8 cellular contexts compared by ENCODE assay signal in genomic region chr11:113305440-113306336, GRCh38. TPM values are rescaled to one million over a fixed set of nuclear protein-coding genes. Genes with fewer than 3 reads are reported as not detected.
A peak's percentile ranks its signal among the peaks of the same experiment; 100 is the strongest.
DNase-seq lines count a peak whose midpoint lies in the region; ATAC-seq, FAIRE-seq and TF ChIP-seq lines count a peak whose summit lies in the region.

No MANE protein-coding gene starts in this region.

- no peaks in the 10 kb centered on the region for H3K36me3 ChIP-seq in BJ (ENCODE audit: control insufficient read depth, insufficient read depth, low read length)
- no peaks in the 10 kb centered on the region for H3K36me3 ChIP-seq in gastroesophageal sphincter
- no peaks in the 10 kb centered on the region for H3K36me3 ChIP-seq in pancreas

- 0 out of 2 replicates have a peak, but pooled peaks cover 3% of the 10 kb centered on the region for H3K27me3 ChIP-seq in BJ (ENCODE audit: control insufficient read depth, insufficient read depth, low read length)
- no peaks in the 10 kb centered on the region for H3K27me3 ChIP-seq in gastroesophageal sphincter
- no peaks in the 10 kb centered on the region for H3K27me3 ChIP-seq in pancreas

- WGBS in gastroesophageal sphincter (ENCODE audit: low coverage in 1 of 2), 2 donors: 2 to 25% methylated on average over 5 to 6 of the region's 12 CpGs
- WGBS in pancreas, 2 donors: 36 to 43% methylated on average over 12 of the region's 12 CpGs

- H3K27me3 Mint-ChIP-seq in type B pancreatic cell: peaks cover 22% of the 10 kb centered on the region

- H3K4me3 Mint-ChIP-seq in type B pancreatic cell: no peak overlapping the region

- no peak for TF ChIP-seq EP300 in gastroesophageal sphincter (IDR thresholded peaks at IDR 0.05)

- intact Hi-C loops in pancreas (cut with DNase I): loop anchor here in 2 of 3 donors (5.0 kb wide), 2 partner anchors 227 to 427 kb away; no protein-coding TSS in a partner anchor

- H3K9me3 ChIP-seq in gastroesophageal sphincter (no peaks in the 10 kb centered on the region), pancreas (no peaks in the 10 kb centered on the region)

- CTCF ChIA-PET in BJ (lab: Yijun Ruan, JAX): interaction anchor here (0.6 to 5.6 kb wide), 28 partner anchors 8 to 1090 kb away, joined by 3 to 89 read pairs (median 4); partner anchors contain the start of gene TTC12

- POLR2A ChIA-PET in BJ (lab: Charles Lee): no interaction called here

- TF ChIP-seq CTCF in BJ (IDR thresholded peaks at IDR 0.05; ENCODE audit: insufficient read depth, low read depth, low read length): peak; percentile 96
- peak; percentile 74 to 92 (median 80) for TF ChIP-seq CTCF in gastroesophageal sphincter (IDR thresholded peaks at IDR 0.05)
- TF ChIP-seq CTCF in pancreas (IDR thresholded peaks at IDR 0.05): peak; percentile 77 to 94 (median 87)
- peak; percentile 94 for TF ChIP-seq CTCF in type B pancreatic cell (conservative IDR thresholded peaks at IDR 0.05)

- peaks cover 3% of the 10 kb centered on the region for H3K9me3 Mint-ChIP-seq in type B pancreatic cell

- no peaks in the 10 kb centered on the region for H3K4me1 Mint-ChIP-seq in type B pancreatic cell (ENCODE audit: unreplicated experiment)

- FAIRE-seq in RCC 7860 (lab: Jason Lieb, UNC) (no peak), pancreas (lab: Jason Lieb, UNC) (no peak)

- H3K36me3 Mint-ChIP-seq in type B pancreatic cell: no peaks in the 10 kb centered on the region

- H3K4me1 ChIP-seq in gastroesophageal sphincter (peaks cover 0 to 6% (median 0%) of the 10 kb centered on the region in 3 donors), pancreas (no peaks in the 10 kb centered on the region)

- DNase-seq in BJ (ENCODE audit: low read depth) (no peak), HUDEP-2 (lab: John Stamatoyannopoulos, UW; ENCODE audit: unreplicated experiment in 76 of 76) (peak in 59 of 76 experiments; percentile 6 to 73 (median 38)), RCC 7860 (ENCODE audit: low spot score) (peak; percentile 27), pancreas (peak; percentile 56 to 90 (median 80)), type B pancreatic cell (ENCODE audit: extremely low spot score, unreplicated experiment) (no peak)
- DNase-seq in activated T-helper 9 cell treated with anti-CD3 and anti-CD28 coated beads, Interleukin-2, amount 50 U/mL, for 16 hours (ENCODE audit: low read depth): peak; percentile 57

- no peak overlapping the region for H3K27ac Mint-ChIP-seq in type B pancreatic cell

- peak; percentile 70 for ATAC-seq in GM19043 (IDR thresholded peaks at IDR 0.05; ENCODE audit: low read depth, unreplicated experiment)
- peak; percentile 72 for ATAC-seq in gastroesophageal sphincter
- peak; percentile 92 to 100 (median 98) for ATAC-seq in pancreas

- no peak overlapping the region for H3K4me3 ChIP-seq in BJ (ENCODE audit: low read depth, low read length)
- no peak overlapping the region for H3K4me3 ChIP-seq in gastroesophageal sphincter
- no peak overlapping the region for H3K4me3 ChIP-seq in pancreas

- TF ChIP-seq POLR2A in gastroesophageal sphincter (IDR thresholded peaks at IDR 0.05): no peak

- H3K27ac ChIP-seq in gastroesophageal sphincter (no peak overlapping the region), pancreas (no peak overlapping the region)

RNA-seq across cellular contexts. Expression of gene TTC12, which starts 8.7 kb away (rescaled TPM):
- polyA plus RNA-seq in BJ (2011; rRNA removed) (11.2 and 14.0 TPM in 2 replicates), pancreas (1 to 10 TPM; 4.3 to 7.7 TPM)
- 13.3 and 20.5 TPM in 2 replicates for polyA minus RNA-seq in BJ (2011; rRNA and poly(A)+ RNA removed)
- total RNA-seq in gastroesophageal sphincter (10 to 100 TPM; 10.8 to 23.5 (median 17.2) TPM), pancreas (10 to 100 TPM in 2 of 6 donors, 1 to 10 TPM in 4; 6.6 to 13.9 (median 8.4) TPM), type B pancreatic cell (ENCODE audit: low replicate concordance) (17.8 and 27.6 TPM in 2 replicates)

Comparison
In these comparisons a context has a peak if more than half of its experiments do, and no peak if none do; other contexts are left out.
1. DNase-seq: peak in HUDEP-2 (59 of 76), RCC 7860 (single experiment), activated T-helper 9 cell treated with anti-CD3 and anti-CD28 coated beads, Interleukin-2, amount 50 U/mL, for 16 hours (single experiment) and pancreas (6 of 6); none in BJ (single experiment) and type B pancreatic cell (single experiment).
2. Peak in every context shown above with its lines, with median percentiles within 50 percentile points of each other: CTCF ChIP-seq and ATAC-seq.